ENCODE assay signal across 22 cellular contexts in genomic region chr4:110139815-110140214, GRCh38.
"Had no signal": no experiment of that assay in that cellular context is flagged by ENCODE, and none has a peak within 500 bp of the region (broad histone marks: within the 10 kb centered on the region; RNA-seq: fewer than 3 reads in every experiment).

No MANE protein-coding gene starts in this region.

- H3K27ac ChIP-seq: ascending aorta, coronary artery, right atrium auricular region, skin epidermis, tibial nerve, vagina had no signal

- DNase-seq: activated CD4-positive, alpha-beta T cell treated with anti-CD3 and anti-CD28 coated beads for 1 hour; activated CD8-positive, alpha-beta memory T cell treated with anti-CD3 and anti-CD28 coated beads for 24 hours; activated CD8-positive, alpha-beta memory T cell treated with anti-CD3 and anti-CD28 coated beads, Interleukin-2, amount 50 U/mL, for 48 hours; activated effector memory CD4-positive, alpha-beta T cell treated with Interleukin-2 at 50 U/mL for 16 hours; activated naive CD4-positive, alpha-beta T cell treated with anti-CD3 and anti-CD28 coated beads, Interleukin-2, amount 10 ng/mL, durations not matched to agents 7 days and 5 days; activated T-cell treated with anti-CD3 and anti-CD28 coated beads, Interleukin-2, amount 50 U/mL, for 48 hours; head of caudate nucleus; immature natural killer cell; naive thymus-derived CD8-positive, alpha-beta T cell; nucleus accumbens; posterior cingulate gyrus; stimulated activated naive CD8-positive, alpha-beta T cell treated with anti-CD3 and anti-CD28 coated beads, Interleukin-15, Interleukin-2, amounts not matched to agents 100 U/mL and 50 U/mL, for 24 hours; T1000 had no signal

- H3K36me3 Mint-ChIP-seq: memory B cell; naive thymus-derived CD8-positive, alpha-beta T cell had no signal

- H3K27me3 ChIP-seq: ascending aorta, right atrium auricular region, tibial nerve, vagina had no signal

- H3K9me3 ChIP-seq: ascending aorta, right atrium auricular region, tibial nerve, vagina had no signal

- ATAC-seq: naive thymus-derived CD8-positive, alpha-beta T cell; stimulated activated naive CD8-positive, alpha-beta T cell treated with anti-CD3 and anti-CD28 coated beads, Interleukin-15, Interleukin-2, amounts not matched to agents 100 U/mL and 50 U/mL, for 24 hours had no signal

- H3K4me3 ChIP-seq: ascending aorta, coronary artery, right atrium auricular region, skin epidermis, tibial nerve, vagina had no signal

- H3K27me3 Mint-ChIP-seq: activated naive CD4-positive, alpha-beta T cell treated with anti-CD3 and anti-CD28 coated beads, Interleukin-2, amount 10 ng/mL, durations not matched to agents 7 days and 5 days; central memory CD8-positive, alpha-beta T cell; naive thymus-derived CD8-positive, alpha-beta T cell had no signal

- H3K27ac Mint-ChIP-seq: activated naive CD4-positive, alpha-beta T cell treated with anti-CD3 and anti-CD28 coated beads, Interleukin-2, amount 10 ng/mL, durations not matched to agents 7 days and 5 days; immature natural killer cell; memory B cell; naive thymus-derived CD8-positive, alpha-beta T cell had no signal

- H3K36me3 ChIP-seq: ascending aorta, right atrium auricular region, tibial nerve, vagina had no signal

- H3K4me3 Mint-ChIP-seq: activated naive CD4-positive, alpha-beta T cell treated with anti-CD3 and anti-CD28 coated beads, Interleukin-2, amount 10 ng/mL, durations not matched to agents 7 days and 5 days; central memory CD8-positive, alpha-beta T cell; immature natural killer cell; memory B cell; naive thymus-derived CD8-positive, alpha-beta T cell had no signal

- H3K4me1 Mint-ChIP-seq: central memory CD8-positive, alpha-beta T cell; memory B cell had no signal

- H3K9me3 Mint-ChIP-seq: activated naive CD4-positive, alpha-beta T cell treated with anti-CD3 and anti-CD28 coated beads, Interleukin-2, amount 10 ng/mL, durations not matched to agents 7 days and 5 days; central memory CD8-positive, alpha-beta T cell; immature natural killer cell; memory B cell; naive thymus-derived CD8-positive, alpha-beta T cell had no signal

- FAIRE-seq: frontal cortex had no signal

- H3K4me1 ChIP-seq: ascending aorta, right atrium auricular region, tibial nerve, vagina had no signal
